ENCODE assay signal across 1 cellular context in the genomic region with DNA sequence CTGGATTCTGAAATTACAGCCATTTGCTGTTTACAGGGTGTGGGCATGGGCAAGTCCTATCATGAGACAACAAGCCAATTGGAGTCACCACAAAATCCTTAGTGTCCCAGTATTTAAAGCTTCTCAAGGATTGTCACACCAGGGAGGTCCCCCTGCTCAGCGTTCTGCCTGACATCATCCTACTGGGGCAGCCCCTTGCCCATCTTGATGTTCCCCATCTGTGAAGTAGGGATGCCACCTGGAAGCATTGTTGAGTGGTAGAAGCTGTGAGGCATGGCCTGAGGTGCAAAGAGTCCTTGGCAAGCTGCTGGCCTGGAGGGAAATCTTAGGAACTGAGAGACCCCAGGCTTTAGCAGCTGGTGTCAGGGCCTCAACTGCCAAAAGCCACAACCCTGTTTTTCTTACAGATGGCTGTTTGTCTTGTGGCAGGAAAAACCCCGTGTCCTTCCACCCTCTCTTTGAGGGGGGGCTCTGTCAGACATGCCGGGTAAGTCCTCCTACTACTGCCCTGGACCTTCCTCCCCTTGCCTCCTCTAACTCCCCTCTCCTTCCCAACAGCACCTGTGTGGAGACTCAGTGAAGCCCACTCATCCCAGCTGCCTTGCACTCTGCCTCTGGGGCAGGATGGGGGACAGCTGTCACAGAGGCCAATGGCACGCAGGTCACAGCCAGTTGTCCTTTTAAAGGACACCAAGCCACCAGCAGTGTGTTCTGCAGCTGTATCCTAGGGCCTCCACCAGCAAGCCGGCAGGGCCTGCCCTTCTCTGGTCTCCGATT.
TF ChIP-seq lines count a peak whose summit lies in the region.

No MANE protein-coding gene starts in this region.

TF ChIP-seq in HepG2, 621 proteins besides CTCF, POLR2A, EP300 and RAD21:
- TF ChIP-seq, protein P1, sequence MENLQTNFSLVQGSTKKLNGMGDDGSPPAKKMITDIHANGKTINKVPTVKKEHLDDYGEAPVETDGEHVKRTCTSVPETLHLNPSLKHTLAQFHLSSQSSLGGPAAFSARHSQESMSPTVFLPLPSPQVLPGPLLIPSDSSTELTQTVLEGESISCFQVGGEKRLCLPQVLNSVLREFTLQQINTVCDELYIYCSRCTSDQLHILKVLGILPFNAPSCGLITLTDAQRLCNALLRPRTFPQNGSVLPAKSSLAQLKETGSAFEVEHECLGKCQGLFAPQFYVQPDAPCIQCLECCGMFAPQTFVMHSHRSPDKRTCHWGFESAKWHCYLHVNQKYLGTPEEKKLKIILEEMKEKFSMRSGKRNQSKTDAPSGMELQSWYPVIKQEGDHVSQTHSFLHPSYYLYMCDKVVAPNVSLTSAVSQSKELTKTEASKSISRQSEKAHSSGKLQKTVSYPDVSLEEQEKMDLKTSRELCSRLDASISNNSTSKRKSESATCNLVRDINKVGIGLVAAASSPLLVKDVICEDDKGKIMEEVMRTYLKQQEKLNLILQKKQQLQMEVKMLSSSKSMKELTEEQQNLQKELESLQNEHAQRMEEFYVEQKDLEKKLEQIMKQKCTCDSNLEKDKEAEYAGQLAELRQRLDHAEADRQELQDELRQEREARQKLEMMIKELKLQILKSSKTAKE (CRISPR knock-in tag; IDR thresholded peaks at IDR 0.05; ENCODE audit: borderline replicate concordance) = no peak
- 0 out of 2 replicates have a peak, but pooled peaks have one; percentile 35 for TF ChIP-seq ZNF572 (CRISPR knock-in tag; IDR thresholded peaks at IDR 0.05)
- no peak for TF ChIP-seq HDAC1 (CRISPR knock-in tag; IDR thresholded peaks at IDR 0.05)
